Comparison of ENCODE assay signal across 1 cellular context in the genomic region with DNA sequence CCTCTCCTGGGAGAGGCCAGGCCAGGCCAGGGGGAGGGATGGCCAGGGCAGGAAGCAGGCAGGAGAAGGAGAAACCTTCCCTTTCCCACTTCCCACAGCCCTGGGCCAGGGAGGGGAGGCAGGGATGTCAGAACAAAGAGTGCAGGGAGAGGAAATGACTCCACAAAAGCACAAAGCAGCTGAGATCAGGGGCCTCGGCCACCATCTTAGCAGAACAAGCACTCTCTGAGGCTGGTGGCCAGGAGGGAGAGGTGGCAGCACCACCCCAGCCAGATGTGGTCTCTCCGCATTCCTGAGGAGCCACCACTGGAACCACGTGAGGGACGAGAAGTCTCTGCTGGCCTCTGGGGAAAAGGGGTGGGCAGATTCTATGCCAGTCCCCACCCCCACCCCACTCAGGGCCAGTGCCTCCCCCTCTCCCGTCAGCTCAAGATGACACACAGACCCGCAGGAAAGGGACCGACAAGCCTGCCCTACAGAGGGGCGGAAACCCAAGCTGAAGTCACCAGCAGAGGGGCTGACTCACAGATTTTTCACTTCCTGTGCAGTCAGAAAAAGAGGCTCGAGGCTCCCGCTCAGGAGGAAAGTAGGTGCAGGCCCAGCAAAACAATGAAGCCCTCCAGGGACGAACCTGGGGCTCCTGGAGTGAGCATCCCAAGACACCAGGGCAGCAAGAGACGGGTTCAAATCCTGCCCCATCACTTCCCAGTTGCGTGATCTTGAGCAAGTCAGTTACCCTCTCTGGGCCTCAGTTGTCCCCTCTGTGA.
A peak's percentile ranks its signal among the peaks of the same experiment; 100 is the strongest.
TF ChIP-seq lines count a peak whose summit lies in the region.

No MANE protein-coding gene starts in this region.

TF ChIP-seq in IMR-90, 13 proteins besides CTCF, POLR2A, EP300 and RAD21:
- peak; percentile 44; the same call in 1 of the 2 replicates for TF ChIP-seq MAZ (IDR thresholded peaks at IDR 0.05; ENCODE audit: borderline replicate concordance, low read depth, low read length)
- TF ChIP-seq BHLHE40 (IDR thresholded peaks at IDR 0.05; ENCODE audit: low read depth, low read length): 0 out of 2 replicates have a peak, but pooled peaks have one; percentile 3
- no peak for TF ChIP-seq CEBPB (IDR thresholded peaks at IDR 0.05; ENCODE audit: low read depth, low read length)
- no peak for TF ChIP-seq MAFK (IDR thresholded peaks at IDR 0.05; ENCODE audit: low read depth, low read length)
- TF ChIP-seq FOS (IDR thresholded peaks at IDR 0.05; ENCODE audit: low read depth, low read length): peak; percentile 76
- no peak; the same call in 1 of the 2 replicates for TF ChIP-seq SMC3 (IDR thresholded peaks at IDR 0.05; ENCODE audit: low read depth, low read length)
- no peak for TF ChIP-seq CHD1 (IDR thresholded peaks at IDR 0.05; ENCODE audit: low read depth, low read length)
- no peak for TF ChIP-seq NFE2L2 (IDR thresholded peaks at IDR 0.05; ENCODE audit: low read depth, low read length)
- TF ChIP-seq, protein P1, sequence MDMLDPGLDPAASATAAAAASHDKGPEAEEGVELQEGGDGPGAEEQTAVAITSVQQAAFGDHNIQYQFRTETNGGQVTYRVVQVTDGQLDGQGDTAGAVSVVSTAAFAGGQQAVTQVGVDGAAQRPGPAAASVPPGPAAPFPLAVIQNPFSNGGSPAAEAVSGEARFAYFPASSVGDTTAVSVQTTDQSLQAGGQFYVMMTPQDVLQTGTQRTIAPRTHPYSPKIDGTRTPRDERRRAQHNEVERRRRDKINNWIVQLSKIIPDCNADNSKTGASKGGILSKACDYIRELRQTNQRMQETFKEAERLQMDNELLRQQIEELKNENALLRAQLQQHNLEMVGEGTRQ (IDR thresholded peaks at IDR 0.05; ENCODE audit: low read depth, low read length): peak; percentile 83
- TF ChIP-seq RCOR1 (IDR thresholded peaks at IDR 0.05; ENCODE audit: insufficient replicate concordance, low read length): no peak
- no peak for TF ChIP-seq RFX5 (IDR thresholded peaks at IDR 0.05; ENCODE audit: low read depth, low read length)
